ENCODE assay signal across 1 cellular context in the genomic region with DNA sequence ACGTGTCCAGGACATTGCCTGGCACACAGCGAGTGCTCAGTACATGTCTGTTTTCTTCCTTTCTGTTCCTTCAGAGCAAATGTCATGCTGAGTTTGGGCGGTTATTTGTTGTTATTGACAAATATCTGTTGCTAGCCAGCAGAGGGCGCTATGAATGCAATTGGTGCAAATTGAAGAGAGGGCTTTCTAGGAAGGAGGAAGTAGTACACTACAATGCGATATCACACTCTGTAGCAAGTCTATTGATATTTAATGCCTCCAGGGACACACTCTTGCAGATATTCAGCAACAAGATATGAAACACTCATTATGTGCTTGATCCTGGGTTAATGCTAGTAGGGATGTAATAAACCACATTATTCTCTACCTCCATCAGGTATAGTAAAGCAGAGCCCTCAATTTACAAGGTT.
A peak's percentile ranks its signal among the peaks of the same experiment; 100 is the strongest.
TF ChIP-seq lines count a peak whose summit lies in the region.

No MANE protein-coding gene starts in this region.

TF ChIP-seq in WTC11, 78 proteins besides CTCF, POLR2A, EP300 and RAD21 (continued from another document):
- TF ChIP-seq, protein P1, sequence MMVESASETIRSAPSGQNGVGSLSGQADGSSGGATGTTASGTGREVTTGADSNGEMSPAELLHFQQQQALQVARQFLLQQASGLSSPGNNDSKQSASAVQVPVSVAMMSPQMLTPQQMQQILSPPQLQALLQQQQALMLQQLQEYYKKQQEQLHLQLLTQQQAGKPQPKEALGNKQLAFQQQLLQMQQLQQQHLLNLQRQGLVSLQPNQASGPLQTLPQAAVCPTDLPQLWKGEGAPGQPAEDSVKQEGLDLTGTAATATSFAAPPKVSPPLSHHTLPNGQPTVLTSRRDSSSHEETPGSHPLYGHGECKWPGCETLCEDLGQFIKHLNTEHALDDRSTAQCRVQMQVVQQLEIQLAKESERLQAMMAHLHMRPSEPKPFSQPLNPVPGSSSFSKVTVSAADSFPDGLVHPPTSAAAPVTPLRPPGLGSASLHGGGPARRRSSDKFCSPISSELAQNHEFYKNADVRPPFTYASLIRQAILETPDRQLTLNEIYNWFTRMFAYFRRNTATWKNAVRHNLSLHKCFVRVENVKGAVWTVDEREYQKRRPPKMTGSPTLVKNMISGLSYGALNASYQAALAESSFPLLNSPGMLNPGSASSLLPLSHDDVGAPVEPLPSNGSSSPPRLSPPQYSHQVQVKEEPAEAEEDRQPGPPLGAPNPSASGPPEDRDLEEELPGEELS (CRISPR knock-in tag; IDR thresholded peaks at IDR 0.05) = peak; percentile 59; the same call in 1 of the 2 replicates
- TF ChIP-seq NFATC4 (CRISPR knock-in tag; IDR thresholded peaks at IDR 0.05) (no peak), NFE2L1 (CRISPR knock-in tag; IDR thresholded peaks at IDR 0.05) (no peak)
- TF ChIP-seq, protein P2, sequence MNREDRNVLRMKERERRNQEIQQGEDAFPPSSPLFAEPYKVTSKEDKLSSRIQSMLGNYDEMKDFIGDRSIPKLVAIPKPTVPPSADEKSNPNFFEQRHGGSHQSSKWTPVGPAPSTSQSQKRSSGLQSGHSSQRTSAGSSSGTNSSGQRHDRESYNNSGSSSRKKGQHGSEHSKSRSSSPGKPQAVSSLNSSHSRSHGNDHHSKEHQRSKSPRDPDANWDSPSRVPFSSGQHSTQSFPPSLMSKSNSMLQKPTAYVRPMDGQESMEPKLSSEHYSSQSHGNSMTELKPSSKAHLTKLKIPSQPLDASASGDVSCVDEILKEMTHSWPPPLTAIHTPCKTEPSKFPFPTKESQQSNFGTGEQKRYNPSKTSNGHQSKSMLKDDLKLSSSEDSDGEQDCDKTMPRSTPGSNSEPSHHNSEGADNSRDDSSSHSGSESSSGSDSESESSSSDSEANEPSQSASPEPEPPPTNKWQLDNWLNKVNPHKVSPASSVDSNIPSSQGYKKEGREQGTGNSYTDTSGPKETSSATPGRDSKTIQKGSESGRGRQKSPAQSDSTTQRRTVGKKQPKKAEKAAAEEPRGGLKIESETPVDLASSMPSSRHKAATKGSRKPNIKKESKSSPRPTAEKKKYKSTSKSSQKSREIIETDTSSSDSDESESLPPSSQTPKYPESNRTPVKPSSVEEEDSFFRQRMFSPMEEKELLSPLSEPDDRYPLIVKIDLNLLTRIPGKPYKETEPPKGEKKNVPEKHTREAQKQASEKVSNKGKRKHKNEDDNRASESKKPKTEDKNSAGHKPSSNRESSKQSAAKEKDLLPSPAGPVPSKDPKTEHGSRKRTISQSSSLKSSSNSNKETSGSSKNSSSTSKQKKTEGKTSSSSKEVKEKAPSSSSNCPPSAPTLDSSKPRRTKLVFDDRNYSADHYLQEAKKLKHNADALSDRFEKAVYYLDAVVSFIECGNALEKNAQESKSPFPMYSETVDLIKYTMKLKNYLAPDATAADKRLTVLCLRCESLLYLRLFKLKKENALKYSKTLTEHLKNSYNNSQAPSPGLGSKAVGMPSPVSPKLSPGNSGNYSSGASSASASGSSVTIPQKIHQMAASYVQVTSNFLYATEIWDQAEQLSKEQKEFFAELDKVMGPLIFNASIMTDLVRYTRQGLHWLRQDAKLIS (CRISPR knock-in tag; IDR thresholded peaks at IDR 0.05; ENCODE audit: borderline replicate concordance) = no peak
